Comparison of ENCODE assay signal across 24 cellular contexts in genomic region chr10:4633776-4634175, GRCh38.
"Had no signal": no experiment of that assay in that cellular context is flagged by ENCODE, and none has a peak within 500 bp of the region (broad histone marks: within the 10 kb centered on the region; RNA-seq: fewer than 3 reads in every experiment).

No MANE protein-coding gene starts in this region.

- H3K4me3 ChIP-seq: K562, SJCRH30 had no signal

- H3K36me3 ChIP-seq: SJCRH30 had no signal

- H3K4me1 ChIP-seq: SJCRH30 had no signal

- DNase-seq: Kasumi-1, MM.1S, NCI-H1092 treated with DMSO at 0.1 percent for 48 hours, NCI-H1436, NCI-H187, NCI-H2029, NCI-H2081 treated with DMSO at 0.1 percent for 48 hours, NCI-H2171, NCI-H226, NCI-H446, NCI-H510A, NCI-H524 treated with DMSO at 0.1 percent for 48 hours, NCI-H69, NCI-H774, PC-3, SHP77, SJCRH30 had no signal

- H3K9ac ChIP-seq: KMS-11 had no signal

- H3K4me2 ChIP-seq: KMS-11 had no signal

- H3K36me3 Mint-ChIP-seq: IgD-negative memory B cell had no signal

- H3K27ac ChIP-seq: HL-60, KMS-11, RWPE1, SJCRH30 had no signal

- H3K27ac Mint-ChIP-seq: IgD-negative memory B cell had no signal

- FAIRE-seq: HTR-8/SVneo, K562 had no signal

- H3K27me3 ChIP-seq: SJCRH30 had no signal

- ATAC-seq: K562, Panc1, PC-3 had no signal

- H3K9me3 ChIP-seq: SJCRH30 had no signal
